In the genomic region with DNA sequence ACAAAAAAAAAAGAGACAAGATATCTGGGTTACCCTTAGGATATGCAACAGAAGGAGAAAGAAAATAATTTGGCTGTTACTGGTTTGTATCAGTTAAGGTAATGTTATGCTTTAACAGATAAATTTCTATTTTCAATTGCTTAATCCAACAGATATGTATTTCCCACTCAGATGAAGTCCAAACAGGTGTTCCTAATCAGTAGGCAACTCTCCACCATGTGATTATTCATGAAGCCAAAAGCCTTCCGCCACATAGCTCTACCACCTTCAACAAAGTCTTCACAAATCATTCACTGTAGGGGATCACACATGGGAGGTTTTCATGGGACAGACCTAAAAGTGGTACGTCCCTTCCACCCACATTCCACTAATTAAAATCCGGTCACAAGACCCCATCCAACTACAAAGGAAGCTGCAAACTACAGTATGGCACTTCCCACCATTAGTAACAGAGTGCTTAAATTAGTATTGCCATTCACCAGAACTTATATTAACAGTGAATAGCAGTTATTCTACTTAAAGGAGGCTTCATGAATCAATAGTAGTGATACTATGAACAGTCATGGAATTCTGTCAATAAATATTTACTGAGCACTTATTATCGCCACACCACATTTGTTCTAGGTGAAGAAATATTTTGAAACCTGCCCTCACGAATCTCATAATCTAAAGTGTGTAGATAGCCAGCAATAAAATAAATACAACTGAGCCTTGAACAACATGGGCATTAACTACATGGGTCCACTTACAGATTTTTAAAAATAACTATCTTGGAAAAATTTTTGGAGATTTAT, we compare ENCODE assay signal across 24 cellular contexts.
"Had no signal": no experiment of that assay in that cellular context is flagged by ENCODE, and none has a peak within 500 bp of the region (broad histone marks: within the 10 kb centered on the region; RNA-seq: fewer than 3 reads in every experiment).

No MANE protein-coding gene starts in this region.

- H3K36me3 Mint-ChIP-seq: activated CD4-positive, alpha-beta memory T cell treated with anti-CD3 and anti-CD28 coated beads for 36 hours had no signal

- FAIRE-seq: small intestine, urothelium cell line had no signal

- H3K4me1 ChIP-seq: right lobe of liver had no signal

- H3K4me3 ChIP-seq: cardiac muscle cell, esophagus squamous epithelium, left ventricle myocardium inferior, right lobe of liver, stomach, suprapubic skin, transverse colon had no signal

- H3K27me3 ChIP-seq: cardiac muscle cell, esophagus squamous epithelium, right lobe of liver, stomach, suprapubic skin, transverse colon had no signal

- H3K36me3 ChIP-seq: cardiac muscle cell, esophagus squamous epithelium, left ventricle myocardium inferior, right lobe of liver, stomach, suprapubic skin, transverse colon had no signal

- H3K9me3 Mint-ChIP-seq: activated CD4-positive, alpha-beta memory T cell treated with anti-CD3 and anti-CD28 coated beads for 36 hours; activated naive CD4-positive, alpha-beta T cell treated with anti-CD3 and anti-CD28 coated beads for 36 hours; activated T-cell treated with anti-CD3 and anti-CD28 coated beads, Interleukin-2, amount 50 U/mL, for 72 hours; endodermal cell; stimulated activated effector memory CD8-positive, alpha-beta T cell treated with anti-CD3 and anti-CD28 coated beads, Interleukin-12 subunit alpha, Interleukin-12 subunit beta, amount 100 ng/mL, for 72 hours; T-helper 1 cell treated with Interleukin-12 subunit alpha and Interleukin-12 subunit beta and Interleukin-4 antibody, amounts not matched to agents 30 μg/mL and 1 μg/mL, for 36 hours had no signal

- H3K27me3 Mint-ChIP-seq: activated CD4-positive, alpha-beta memory T cell treated with anti-CD3 and anti-CD28 coated beads for 36 hours had no signal

- H3K27ac Mint-ChIP-seq: activated CD4-positive, alpha-beta memory T cell treated with anti-CD3 and anti-CD28 coated beads for 36 hours; activated naive CD4-positive, alpha-beta T cell treated with anti-CD3 and anti-CD28 coated beads for 36 hours; activated T-cell treated with anti-CD3 and anti-CD28 coated beads, Interleukin-2, amount 50 U/mL, for 72 hours; endodermal cell; nephron progenitor cell; stimulated activated effector memory CD8-positive, alpha-beta T cell treated with anti-CD3 and anti-CD28 coated beads, Interleukin-12 subunit alpha, Interleukin-12 subunit beta, amount 100 ng/mL, for 72 hours; T-helper 1 cell treated with Interleukin-12 subunit alpha and Interleukin-12 subunit beta and Interleukin-4 antibody, amounts not matched to agents 30 μg/mL and 1 μg/mL, for 36 hours had no signal

- ATAC-seq: activated T-cell treated with anti-CD3 and anti-CD28 coated beads, Interleukin-2, amount 50 U/mL, for 72 hours; stimulated activated effector memory CD8-positive, alpha-beta T cell treated with anti-CD3 and anti-CD28 coated beads, Interleukin-12 subunit alpha, Interleukin-12 subunit beta, amount 100 ng/mL, for 72 hours had no signal

- H3K4me3 Mint-ChIP-seq: activated CD4-positive, alpha-beta memory T cell treated with anti-CD3 and anti-CD28 coated beads for 36 hours; activated naive CD4-positive, alpha-beta T cell treated with anti-CD3 and anti-CD28 coated beads for 36 hours; activated T-cell treated with anti-CD3 and anti-CD28 coated beads, Interleukin-2, amount 50 U/mL, for 72 hours; endodermal cell; nephron progenitor cell; stimulated activated effector memory CD8-positive, alpha-beta T cell treated with anti-CD3 and anti-CD28 coated beads, Interleukin-12 subunit alpha, Interleukin-12 subunit beta, amount 100 ng/mL, for 72 hours; T-helper 1 cell treated with Interleukin-12 subunit alpha and Interleukin-12 subunit beta and Interleukin-4 antibody, amounts not matched to agents 30 μg/mL and 1 μg/mL, for 36 hours had no signal

- H3K27ac ChIP-seq: cardiac muscle cell, esophagus squamous epithelium, right lobe of liver, stomach, suprapubic skin, transverse colon had no signal

- H3K9me3 ChIP-seq: esophagus squamous epithelium, left ventricle myocardium inferior, right lobe of liver, suprapubic skin, transverse colon had no signal

- DNase-seq: activated CD4-positive, alpha-beta memory T cell treated with anti-CD3 and anti-CD28 coated beads for 36 hours; activated CD4-positive, alpha-beta T cell treated with anti-CD3 and anti-CD28 coated beads for 48 hours; activated CD4-positive, CD25-positive, alpha-beta regulatory T cell; activated effector memory CD4-positive, alpha-beta T cell treated with Interleukin-2 at 50 U/mL for 16 hours; activated naive CD4-positive, alpha-beta T cell treated with anti-CD3 and anti-CD28 coated beads for 36 hours; activated T-cell treated with anti-CD3 and anti-CD28 coated beads, Interleukin-2, amount 50 U/mL, for 72 hours; amygdala; cortex of kidney; endodermal cell; esophagus squamous epithelium; left ventricle myocardium inferior; mammary epithelial cell; midbrain; nephron progenitor cell; right lobe of liver; small intestine; stimulated activated CD4-positive, alpha-beta T cell treated with anti-CD3 and anti-CD28 coated beads, Interleukin-2, amount 100 ng/mL, for 24 hours; stomach; transverse colon had no signal

- H3K4me1 Mint-ChIP-seq: endodermal cell had no signal
